36 cellular contexts compared by ENCODE assay signal in the genomic region with DNA sequence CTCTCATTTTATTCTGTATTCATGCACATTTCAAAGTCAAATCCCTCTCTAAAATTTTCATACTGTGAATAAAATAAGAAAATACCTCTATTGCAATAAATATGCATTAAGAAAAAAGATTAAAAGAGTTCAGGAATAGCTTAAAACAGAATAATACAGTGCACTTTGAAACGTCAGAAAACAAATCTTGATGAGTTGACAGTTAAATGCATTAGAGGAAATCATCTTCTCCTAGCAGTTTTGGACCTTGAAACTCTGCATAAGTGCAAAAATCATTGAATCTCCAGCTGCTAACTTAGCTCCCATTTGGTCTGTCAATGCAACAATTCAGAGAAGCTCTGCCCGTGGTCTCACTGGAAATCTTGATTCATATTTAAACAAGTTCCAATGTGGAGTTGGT.
"Had no signal": no experiment of that assay in that cellular context is flagged by ENCODE, and none has a peak within 500 bp of the region (broad histone marks: within the 10 kb centered on the region; RNA-seq: fewer than 3 reads in every experiment).

No MANE protein-coding gene starts in this region.

- H3K27me3 ChIP-seq: MG63 had no signal

- H3K4me3 ChIP-seq: MG63 had no signal

- H3K36me3 ChIP-seq: MG63 had no signal

- H3K9me3 ChIP-seq: MG63 had no signal

- DNase-seq: Karpas-422, Kasumi-1, MG63, MM.1S, MV-4-11, NCI-H1048, NCI-H1092, NCI-H1092 treated with DMSO at 0.1 percent for 48 hours, NCI-H1105, NCI-H1105 treated with DMSO at 0.1 percent for 48 hours, NCI-H1417, NCI-H1417 treated with DMSO at 0.1 percent for 48 hours, NCI-H1436, NCI-H1436 treated with DMSO at 0.1 percent for 48 hours, NCI-H146, NCI-H1694, NCI-H1694 treated with DMSO at 0.1 percent for 48 hours, NCI-H187, NCI-H187 treated with DMSO at 0.1 percent for 48 hours, NCI-H1930, NCI-H2029, NCI-H2029 treated with DMSO at 0.1 percent for 48 hours, NCI-H2081, NCI-H2081 treated with DMSO at 0.1 percent for 48 hours, NCI-H2107, NCI-H2171, NCI-H2171 treated with DMSO at 0.1 percent for 48 hours, NCI-H2227 treated with DMSO at 0.1 percent for 48 hours, NCI-H226, NCI-H345, NCI-H446, NCI-H446 treated with DMSO at 0.1 percent for 48 hours, NCI-H510A, NCI-H510A treated with DMSO at 0.1 percent for 48 hours, NCI-H524, NCI-H526 had no signal
